24 cellular contexts compared by ENCODE assay signal in the genomic region with DNA sequence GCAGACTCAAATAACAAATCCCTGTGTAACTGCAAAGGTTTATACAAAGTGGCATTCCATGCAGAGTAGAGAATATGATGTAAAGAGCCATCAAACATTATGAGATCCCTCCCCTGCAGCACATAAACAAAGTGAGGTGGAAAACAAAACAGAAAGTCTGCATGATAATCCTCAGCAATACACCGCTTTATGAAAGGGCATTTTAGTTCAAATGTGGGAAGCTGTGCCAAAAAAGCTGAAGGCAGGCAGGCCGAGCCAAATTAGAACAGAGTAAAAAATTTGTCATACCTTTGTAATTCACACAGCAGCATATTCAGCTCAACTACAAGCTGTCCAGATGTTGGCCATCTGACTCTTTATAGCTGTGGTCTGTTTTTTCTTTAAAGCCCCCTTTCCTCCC.
DNase-seq lines count a peak whose midpoint lies in the region; FAIRE-seq and TF ChIP-seq lines count a peak whose summit lies in the region.
"Had no signal": no experiment of that assay in that cellular context is flagged by ENCODE, and none has a peak within 500 bp of the region (broad histone marks: within the 10 kb centered on the region; RNA-seq: fewer than 3 reads in every experiment).

No MANE protein-coding gene starts in this region.

- H3K36me3 ChIP-seq in KMS-11 (ENCODE audit: insufficient read depth), result no peaks in the 10 kb centered on the region
- H3K36me3 ChIP-seq: brain microvascular endothelial cell, prostate gland, suprapubic skin had no signal

- H3K4me3 Mint-ChIP-seq in nephron, result no peak overlapping the region
- H3K4me3 Mint-ChIP-seq: nephron progenitor cell had no signal

- H3K4me1 ChIP-seq in KMS-11 (ENCODE audit: low read depth, poor library complexity, severe bottlenecking), result peaks cover 17% of the 10 kb centered on the region
- H3K4me1 ChIP-seq: prostate gland had no signal

- H3K9me3 Mint-ChIP-seq in nephron, result no peaks in the 10 kb centered on the region

- no peaks in the 10 kb centered on the region for H3K27me3 Mint-ChIP-seq in nephron (ENCODE audit: low read depth)

- H3K79me2 ChIP-seq in KMS-11 (ENCODE audit: insufficient read depth, low read depth), result no peaks in the 10 kb centered on the region

- H3K36me3 Mint-ChIP-seq in nephron (ENCODE audit: low read depth), result no peaks in the 10 kb centered on the region

- no peak overlapping the region for H3K27ac ChIP-seq in KMS-11
- H3K27ac ChIP-seq: brain microvascular endothelial cell, prostate gland, suprapubic skin, VCaP had no signal

- H4K20me1 ChIP-seq in KMS-11 (ENCODE audit: insufficient read depth), result no peaks in the 10 kb centered on the region

- H3K27ac Mint-ChIP-seq in nephron, result peak overlapping the region in 2 of 3 experiments; percentile 16 to 42
- H3K27ac Mint-ChIP-seq: nephron progenitor cell had no signal

- DNase-seq in GM03348 (ENCODE audit: low spot score) (peak; percentile 21), HuH-7.5 (ENCODE audit: low spot score) (no peak), ureter (ENCODE audit: low spot score) (no peak)
- DNase-seq in activated CD4-positive, alpha-beta T cell treated with anti-CD3 and anti-CD28 coated beads, Interleukin-2, amount 50 U/mL, for 4 hours, result no peak
- DNase-seq: activated CD4-positive, alpha-beta T cell treated with anti-CD3 and anti-CD28 coated beads, Interleukin-2, amount 50 U/mL, for 48 hours; activated naive CD4-positive, alpha-beta T cell treated with anti-CD3 and anti-CD28 coated beads, Interleukin-2, amount 50 U/mL, for 16 hours; brain microvascular endothelial cell; C1 segment of cervical spinal cord; hypothalamus; kidney glomerular epithelial cell; MV-4-11; NCI-H2081 treated with DMSO at 0.1 percent for 48 hours; NCI-H510A treated with DMSO at 0.1 percent for 48 hours; nephron progenitor cell; Right ventricle myocardium superior; stimulated activated CD4-positive, alpha-beta T cell treated with anti-CD3 and anti-CD28 coated beads, Interleukin-4, amount 100 ng/mL, for 24 hours; T-helper 1 cell had no signal

- H3K4me3 ChIP-seq in KMS-11 (IDR thresholded peaks at IDR 0.05; ENCODE audit: insufficient read depth, low read depth, low read length), result no peak overlapping the region
- H3K4me3 ChIP-seq: prostate gland, smooth muscle cell, suprapubic skin had no signal

- H3K27me3 ChIP-seq in KMS-11 (ENCODE audit: insufficient read depth, low read depth), result no peaks in the 10 kb centered on the region
- H3K27me3 ChIP-seq: brain microvascular endothelial cell, suprapubic skin had no signal

- FAIRE-seq in endometrium (lab: Jason Lieb, UNC), result peak; percentile 85

- H3K4me1 Mint-ChIP-seq in nephron, result peaks cover 9% of the 10 kb centered on the region

- peak overlapping the region; percentile 10; the same call in 1 of the 2 replicates for H2AFZ ChIP-seq in KMS-11 (ENCODE audit: low read depth)

- peak overlapping the region; percentile 9; the same call in 1 of the 2 replicates for H3K4me2 ChIP-seq in KMS-11
- H3K4me2 ChIP-seq: smooth muscle cell had no signal

- no peak for TF ChIP-seq CTCF in KMS-11 (conservative IDR thresholded peaks at IDR 0.05; ENCODE audit: low read depth, low read length)
- no peak for TF ChIP-seq CTCF in nephron (IDR thresholded peaks at IDR 0.05; ENCODE audit: unreplicated experiment in 3 of 3)

- no peak overlapping the region for H3K9ac ChIP-seq in KMS-11
